In the genomic region with DNA sequence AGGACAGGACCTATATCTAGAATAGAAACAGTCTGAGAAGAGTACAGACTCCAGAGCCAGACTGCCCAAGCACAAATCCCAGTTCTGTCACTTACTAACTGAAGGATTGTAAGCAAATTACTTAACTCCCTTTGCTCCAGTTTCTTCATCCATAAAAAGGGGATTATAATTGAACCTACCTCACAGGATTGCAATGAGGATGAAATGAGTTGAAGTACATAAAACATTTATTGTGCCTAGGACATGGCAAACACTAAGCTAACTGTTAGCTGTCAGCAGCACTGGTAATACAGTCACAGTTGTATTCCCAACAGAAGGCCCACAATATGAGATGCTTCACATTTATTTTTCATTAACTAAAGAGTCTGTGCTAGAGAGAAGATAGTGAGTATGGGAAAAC, we compare ENCODE assay signal across 10 cellular contexts. TPM values are rescaled to one million over a fixed set of nuclear protein-coding genes. Genes with fewer than 3 reads are reported as not detected.
"Had no signal": no experiment of that assay in that cellular context is flagged by ENCODE, and none has a peak within 500 bp of the region (broad histone marks: within the 10 kb centered on the region; RNA-seq: fewer than 3 reads in every experiment).

No MANE protein-coding gene starts in this region.

- H3K27me3 Mint-ChIP-seq: IgD-negative memory B cell had no signal

- H3K9me3 Mint-ChIP-seq: HFFc6, IgD-negative memory B cell had no signal

- H3K9me3 ChIP-seq: HAP-1 had no signal

- H3K36me3 ChIP-seq: HAP-1 had no signal

- DNase-seq: GM23248, GOT3, H7, HFFc6, KBM-7 had no signal

- H3K4me3 Mint-ChIP-seq: HFFc6 had no signal

- FAIRE-seq: HepG2 had no signal

- ATAC-seq: HCT116, HepG2 had no signal

- H3K4me1 ChIP-seq: HAP-1 had no signal

- H3K27ac Mint-ChIP-seq: HFFc6 had no signal

- H3K4me3 ChIP-seq: GM23248, HAP-1 had no signal

- H3K27ac ChIP-seq: GM23248, HL-60 had no signal

RNA-seq across cellular contexts. Expression of a gene that starts 33.9 kb away (rescaled TPM):
- total RNA-seq: GM23248, HepG2 had no signal
- polyA plus RNA-seq: HepG2 had no signal
